Comparison of ENCODE assay signal across 12 cellular contexts in the genomic region with DNA sequence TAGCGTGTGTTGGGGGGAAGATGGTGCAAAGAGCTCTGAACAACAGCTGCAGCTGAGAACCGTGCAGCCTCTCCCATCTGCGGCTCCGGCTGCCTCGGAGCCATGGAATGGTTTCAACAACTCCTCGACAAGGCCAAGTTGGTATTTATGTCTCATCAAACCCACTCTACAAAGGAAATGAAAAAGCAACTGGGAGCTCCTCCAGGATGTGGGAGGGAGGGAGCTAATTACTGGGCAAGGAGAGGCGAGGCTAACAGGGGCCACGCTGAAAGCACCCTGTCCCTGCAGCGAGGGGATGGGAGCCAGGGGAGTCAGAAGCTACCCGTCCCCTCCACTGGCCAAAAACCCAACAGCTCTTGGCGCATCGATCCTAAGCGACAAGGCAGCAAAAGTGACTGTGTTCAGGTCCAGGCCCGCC.
DNase-seq lines count a peak whose midpoint lies in the region; ATAC-seq and TF ChIP-seq lines count a peak whose summit lies in the region.
"Had no signal": no experiment of that assay in that cellular context is flagged by ENCODE, and none has a peak within 500 bp of the region (broad histone marks: within the 10 kb centered on the region; RNA-seq: fewer than 3 reads in every experiment).

No MANE protein-coding gene starts in this region.

- no peaks in the 10 kb centered on the region for H3K9me3 ChIP-seq in effector memory CD4-positive, alpha-beta T cell (ENCODE audit: control insufficient read depth, low read length)

- no peaks in the 10 kb centered on the region for H3K36me3 ChIP-seq in rectal smooth muscle tissue (ENCODE audit: control insufficient read depth, insufficient read depth, low read length)
- H3K36me3 ChIP-seq in effector memory CD4-positive, alpha-beta T cell (ENCODE audit: control insufficient read depth, insufficient read depth, low read length) = no peaks in the 10 kb centered on the region

- TF ChIP-seq CTCF in RWPE1 (conservative IDR thresholded peaks at IDR 0.05; ENCODE audit: low read depth) (no peak), foreskin fibroblast (IDR thresholded peaks at IDR 0.05; ENCODE audit: low read depth, low read length) (no peak)

- peaks cover 17% of the 10 kb centered on the region for H3K4me1 ChIP-seq in rectal smooth muscle tissue (ENCODE audit: control insufficient read depth, insufficient read depth, low read length)
- H3K4me1 ChIP-seq in effector memory CD4-positive, alpha-beta T cell (ENCODE audit: control insufficient read depth, insufficient read depth, low read length, poor library complexity, severe bottlenecking) = no peaks in the 10 kb centered on the region

- H3K9ac ChIP-seq in rectal smooth muscle tissue (ENCODE audit: low read length) = no peak overlapping the region

- H3K27ac ChIP-seq in RWPE1 (peak overlapping the region; percentile 73), rectal smooth muscle tissue (ENCODE audit: low read depth, low read length) (peak overlapping the region; percentile 50)
- H3K27ac ChIP-seq in effector memory CD4-positive, alpha-beta T cell (ENCODE audit: insufficient read depth, low read length, poor library complexity, severe bottlenecking) = no peak overlapping the region

- DNase-seq in Daoy (ENCODE audit: low read depth) (peak; percentile 45), RWPE1 (ENCODE audit: low spot score) (no peak), foreskin fibroblast (peak; percentile 67 to 86), left lobe of liver (ENCODE audit: low spot score) (no peak), iPS-NIHi11 (ENCODE audit: low spot score) (no peak), GM19238 (ENCODE audit: insufficient read length, low spot score) (no peak)
- no peak for DNase-seq in effector memory CD4-positive, alpha-beta T cell
- DNase-seq: activated B cell treated with CpG ODN at 0.5 μM for 24 hours, activated gamma-delta T cell, kidney, NCI-H2029 had no signal

- POLR2A ChIA-PET in RWPE1 (lab: Yijun Ruan, JAX; ENCODE audit: low non-redundant PET) = no interaction called here

- no peak for ATAC-seq in left lobe of liver

- no peaks in the 10 kb centered on the region for H3K27me3 ChIP-seq in rectal smooth muscle tissue (ENCODE audit: control insufficient read depth, insufficient read depth, low read length)
- H3K27me3 ChIP-seq in effector memory CD4-positive, alpha-beta T cell (replicated peaks; ENCODE audit: control insufficient read depth, insufficient read depth, low read length, poor library complexity, severe bottlenecking) = no peaks in the 10 kb centered on the region

- CTCF ChIA-PET in RWPE1 (lab: Yijun Ruan, JAX) = interaction anchor here (1.2 kb wide), 1 partner anchor 84 kb away, joined by 3 read pairs; no protein-coding TSS in a partner anchor

- H3K4me3 ChIP-seq in foreskin fibroblast (ENCODE audit: low read depth in 1 of 2, low read length in 2 of 2) = no peak overlapping the region
- no peak overlapping the region for H3K4me3 ChIP-seq in rectal smooth muscle tissue (ENCODE audit: low read length)
- no peak overlapping the region for H3K4me3 ChIP-seq in effector memory CD4-positive, alpha-beta T cell (ENCODE audit: insufficient read depth, low read depth, low read length, poor library complexity, severe bottlenecking)

Comparison
In these comparisons a context has a peak if more than half of its experiments do, and no peak if none do; other contexts are left out.
1. DNase-seq: peak in Daoy (single experiment) and foreskin fibroblast (2 of 2); none in RWPE1 (single experiment), left lobe of liver (single experiment), effector memory CD4-positive, alpha-beta T cell (0 of 3), iPS-NIHi11 (single experiment) and GM19238 (single experiment).